ENCODE assay signal across 26 cellular contexts in the genomic region with DNA sequence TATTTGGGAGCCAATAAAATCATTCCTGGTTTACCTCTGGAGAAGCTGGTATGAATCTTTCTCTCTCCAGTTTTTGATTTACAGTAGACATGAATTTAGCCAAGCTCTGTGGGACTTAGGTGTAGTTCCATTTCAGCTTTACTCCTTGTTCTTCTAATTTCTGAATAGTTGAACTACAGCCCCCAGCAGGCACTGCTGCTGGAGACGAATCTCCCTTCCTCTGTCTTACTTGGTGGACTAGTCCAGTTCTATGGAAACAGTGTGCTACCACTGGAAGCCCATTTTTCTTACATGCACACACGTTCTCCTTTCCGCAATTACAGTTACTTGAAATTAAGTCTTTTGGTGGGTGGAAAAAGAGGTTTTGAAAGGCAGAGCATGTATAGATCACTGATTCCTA.
"Had no signal": no experiment of that assay in that cellular context is flagged by ENCODE, and none has a peak within 500 bp of the region (broad histone marks: within the 10 kb centered on the region; RNA-seq: fewer than 3 reads in every experiment).

No MANE protein-coding gene starts in this region.

- H3K4me3 Mint-ChIP-seq: activated CD8-positive, alpha-beta memory T cell treated with anti-CD3 and anti-CD28 coated beads, Interleukin-2, amount 10 ng/mL, durations not matched to agents 7 days and 5 days; activated CD8-positive, alpha-beta T cell treated with anti-CD3 and anti-CD28 coated beads, Interleukin-2, amount 10 ng/mL, durations not matched to agents 7 days and 5 days; activated naive CD8-positive, alpha-beta T cell; effector memory CD8-positive, alpha-beta T cell; immature natural killer cell; naive thymus-derived CD8-positive, alpha-beta T cell; neural crest cell; stimulated activated naive B cell treated with anti-CD40 and anti-IgM and Interleukin-4, amounts not matched to agents 10 μg/mL and 1 μg/mL and 100 μg/mL, for 72 hours had no signal

- H3K27ac Mint-ChIP-seq: activated CD8-positive, alpha-beta memory T cell treated with anti-CD3 and anti-CD28 coated beads, Interleukin-2, amount 10 ng/mL, durations not matched to agents 7 days and 5 days; activated CD8-positive, alpha-beta T cell treated with anti-CD3 and anti-CD28 coated beads, Interleukin-2, amount 10 ng/mL, durations not matched to agents 7 days and 5 days; activated naive CD8-positive, alpha-beta T cell; stimulated activated naive B cell treated with anti-CD40 and anti-IgM and Interleukin-4, amounts not matched to agents 10 μg/mL and 1 μg/mL and 100 μg/mL, for 72 hours had no signal

- H3K27me3 Mint-ChIP-seq: activated CD8-positive, alpha-beta memory T cell treated with anti-CD3 and anti-CD28 coated beads, Interleukin-2, amount 10 ng/mL, durations not matched to agents 7 days and 5 days; activated naive CD8-positive, alpha-beta T cell; effector memory CD8-positive, alpha-beta T cell; naive thymus-derived CD8-positive, alpha-beta T cell; stimulated activated naive B cell treated with anti-CD40 and anti-IgM and Interleukin-4, amounts not matched to agents 10 μg/mL and 1 μg/mL and 100 μg/mL, for 72 hours had no signal

- H3K27ac ChIP-seq: gastrocnemius medialis, pancreas, right atrium auricular region, stomach, thyroid gland, upper lobe of left lung had no signal

- DNase-seq: activated CD4-positive, alpha-beta T cell treated with anti-CD3 and anti-CD28 coated beads for 1 hour; activated CD4-positive, alpha-beta T cell treated with anti-CD3 and anti-CD28 coated beads, Interleukin-2, amount 50 U/mL, for 1 hour; activated CD8-positive, alpha-beta memory T cell treated with anti-CD3 and anti-CD28 coated beads, Interleukin-2, amount 10 ng/mL, durations not matched to agents 7 days and 5 days; activated CD8-positive, alpha-beta T cell treated with anti-CD3 and anti-CD28 coated beads, Interleukin-2, amount 10 ng/mL, durations not matched to agents 7 days and 5 days; activated effector memory CD4-positive, alpha-beta T cell treated with Interleukin-2 at 50 U/mL for 16 hours; activated naive CD4-positive, alpha-beta T cell treated with Interleukin-2 at 50 U/mL for 16 hours; anterior cingulate cortex; cortex of kidney; effector memory CD8-positive, alpha-beta T cell; erythroblast; gastrocnemius medialis; immature natural killer cell; kidney; left colon; naive thymus-derived CD8-positive, alpha-beta T cell; nucleus accumbens; pancreas; stimulated activated CD4-positive, alpha-beta T cell treated with anti-CD3 and anti-CD28 coated beads, Interleukin-15, amount 100 ng/mL, for 24 hours; stimulated activated CD4-positive, alpha-beta T cell treated with anti-CD3 and anti-CD28 coated beads, Interleukin-2, amount 100 ng/mL, for 24 hours; stimulated activated naive B cell treated with anti-CD40 and anti-IgM and Interleukin-4, amounts not matched to agents 10 μg/mL and 1 μg/mL and 100 μg/mL, for 72 hours; stomach; thyroid gland; upper lobe of left lung had no signal

- FAIRE-seq: pancreas had no signal

- H3K4me1 Mint-ChIP-seq: activated CD8-positive, alpha-beta memory T cell treated with anti-CD3 and anti-CD28 coated beads, Interleukin-2, amount 10 ng/mL, durations not matched to agents 7 days and 5 days; neural crest cell; stimulated activated naive B cell treated with anti-CD40 and anti-IgM and Interleukin-4, amounts not matched to agents 10 μg/mL and 1 μg/mL and 100 μg/mL, for 72 hours had no signal

- H3K9me3 Mint-ChIP-seq: effector memory CD8-positive, alpha-beta T cell; immature natural killer cell; naive thymus-derived CD8-positive, alpha-beta T cell; neural crest cell; stimulated activated naive B cell treated with anti-CD40 and anti-IgM and Interleukin-4, amounts not matched to agents 10 μg/mL and 1 μg/mL and 100 μg/mL, for 72 hours had no signal

- H3K4me3 ChIP-seq: gastrocnemius medialis, pancreas, right atrium auricular region, stomach, thyroid gland, upper lobe of left lung had no signal

- H3K9me3 ChIP-seq: gastrocnemius medialis, pancreas, right atrium auricular region, stomach, thyroid gland, upper lobe of left lung had no signal

- H3K4me1 ChIP-seq: gastrocnemius medialis, pancreas, right atrium auricular region, stomach, thyroid gland, upper lobe of left lung had no signal

- H3K27me3 ChIP-seq: gastrocnemius medialis, pancreas, right atrium auricular region, stomach, thyroid gland, upper lobe of left lung had no signal

- ATAC-seq: activated CD8-positive, alpha-beta memory T cell treated with anti-CD3 and anti-CD28 coated beads, Interleukin-2, amount 10 ng/mL, durations not matched to agents 7 days and 5 days; activated CD8-positive, alpha-beta T cell treated with anti-CD3 and anti-CD28 coated beads, Interleukin-2, amount 10 ng/mL, durations not matched to agents 7 days and 5 days; effector memory CD8-positive, alpha-beta T cell; gastrocnemius medialis; left colon; naive thymus-derived CD8-positive, alpha-beta T cell; pancreas; stimulated activated naive B cell treated with anti-CD40 and anti-IgM and Interleukin-4, amounts not matched to agents 10 μg/mL and 1 μg/mL and 100 μg/mL, for 72 hours had no signal
